Comparison of ENCODE assay signal across 18 cellular contexts in the genomic region with DNA sequence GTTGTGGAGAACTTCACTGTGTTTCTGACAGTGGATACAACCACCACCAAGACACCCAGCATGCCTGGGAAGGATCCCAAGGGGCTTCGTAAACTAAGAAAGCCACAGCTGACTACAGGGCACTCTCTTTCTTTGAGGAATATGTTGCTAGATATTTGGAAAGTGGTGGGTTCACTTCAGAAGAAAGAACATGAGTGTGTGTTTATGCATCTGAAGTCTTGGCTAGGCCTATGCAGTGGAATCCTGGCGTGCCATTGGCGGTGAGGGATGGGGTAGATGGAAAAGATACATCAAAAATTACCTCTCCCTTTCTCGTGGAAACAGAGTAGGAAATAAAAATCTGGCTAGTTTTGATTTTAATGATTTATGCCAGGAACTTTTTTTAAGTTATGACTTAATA.
A peak's percentile ranks its signal among the peaks of the same experiment; 100 is the strongest.
DNase-seq lines count a peak whose midpoint lies in the region; ATAC-seq and TF ChIP-seq lines count a peak whose summit lies in the region.
"Had no signal": no experiment of that assay in that cellular context is flagged by ENCODE, and none has a peak within 500 bp of the region (broad histone marks: within the 10 kb centered on the region; RNA-seq: fewer than 3 reads in every experiment).

No MANE protein-coding gene starts in this region.

- peaks cover 8% of the 10 kb centered on the region for H3K27me3 Mint-ChIP-seq in activated T-helper 1 cell treated with anti-CD3 and anti-CD28 coated beads, Interleukin-12 subunit alpha, Interleukin-12 subunit beta, Interleukin-2, Interleukin-4 antibody, amounts not matched to agents 30 ng/mL and 10 ng/mL and 1 ng/mL, durations not matched to agents 14 hours and 24 hours and 36 hours (ENCODE audit: insufficient read depth)

- H3K36me3 ChIP-seq in right atrium auricular region (no peaks in the 10 kb centered on the region), skeletal muscle tissue (ENCODE audit: control insufficient read depth in 3 of 3, insufficient read depth in 3 of 3, low read length in 3 of 3) (no peaks in the 10 kb centered on the region)
- H3K36me3 ChIP-seq: tibial nerve had no signal

- H3K4me3 ChIP-seq in AG10803 (ENCODE audit: low read length) (peak overlapping the region; percentile 64), right atrium auricular region (peak overlapping the region; percentile 22 to 50), skeletal muscle tissue (ENCODE audit: low read length in 3 of 3) (peak overlapping the region; percentile 42 to 72 (median 51))

- no peak overlapping the region for H3K4me3 Mint-ChIP-seq in activated T-helper 1 cell treated with anti-CD3 and anti-CD28 coated beads, Interleukin-12 subunit alpha, Interleukin-12 subunit beta, Interleukin-2, Interleukin-4 antibody, amounts not matched to agents 30 ng/mL and 10 ng/mL and 1 ng/mL, durations not matched to agents 14 hours and 24 hours and 36 hours
- H3K4me3 Mint-ChIP-seq: activated T-helper 17 cell treated with anti-CD3 and anti-CD28 coated beads, Interleukin-2, amount 50 U/mL, for 72 hours; effector memory CD8-positive, alpha-beta T cell had no signal

- no peaks in the 10 kb centered on the region for H3K9me3 Mint-ChIP-seq in activated T-helper 1 cell treated with anti-CD3 and anti-CD28 coated beads, Interleukin-12 subunit alpha, Interleukin-12 subunit beta, Interleukin-2, Interleukin-4 antibody, amounts not matched to agents 30 ng/mL and 10 ng/mL and 1 ng/mL, durations not matched to agents 14 hours and 24 hours and 36 hours
- H3K9me3 Mint-ChIP-seq: activated T-helper 17 cell treated with anti-CD3 and anti-CD28 coated beads, Interleukin-2, amount 50 U/mL, for 72 hours; effector memory CD8-positive, alpha-beta T cell had no signal

- H3K27ac ChIP-seq in right atrium auricular region (peak overlapping the region; percentile 75 to 82), skeletal muscle tissue (ENCODE audit: low read depth, low read length) (no peak overlapping the region)

- H3K4me1 ChIP-seq in right atrium auricular region (peaks cover 0 to 61% of the 10 kb centered on the region in 2 donors), skeletal muscle tissue (ENCODE audit: control insufficient read depth in 3 of 3, insufficient read depth in 3 of 3, low read length in 3 of 3) (peaks cover 13 to 22% (median 18%) of the 10 kb centered on the region in 3 donors)

- H3K4me1 Mint-ChIP-seq in activated T-helper 1 cell treated with anti-CD3 and anti-CD28 coated beads, Interleukin-12 subunit alpha, Interleukin-12 subunit beta, Interleukin-2, Interleukin-4 antibody, amounts not matched to agents 30 ng/mL and 10 ng/mL and 1 ng/mL, durations not matched to agents 14 hours and 24 hours and 36 hours (ENCODE audit: low read depth), result no peaks in the 10 kb centered on the region
- H3K4me1 Mint-ChIP-seq: activated T-helper 17 cell treated with anti-CD3 and anti-CD28 coated beads, Interleukin-2, amount 50 U/mL, for 72 hours had no signal

- H3K27ac Mint-ChIP-seq in activated T-helper 1 cell treated with anti-CD3 and anti-CD28 coated beads, Interleukin-12 subunit alpha, Interleukin-12 subunit beta, Interleukin-2, Interleukin-4 antibody, amounts not matched to agents 30 ng/mL and 10 ng/mL and 1 ng/mL, durations not matched to agents 14 hours and 24 hours and 36 hours, result no peak overlapping the region
- H3K27ac Mint-ChIP-seq: activated T-helper 17 cell treated with anti-CD3 and anti-CD28 coated beads, Interleukin-2, amount 50 U/mL, for 72 hours; effector memory CD8-positive, alpha-beta T cell had no signal

- peak overlapping the region in 1 of 3 donors; percentile 34 for H3K9ac ChIP-seq in skeletal muscle tissue (ENCODE audit: low read depth in 1 of 3, low read length in 3 of 3)

- H3K36me3 Mint-ChIP-seq in activated T-helper 1 cell treated with anti-CD3 and anti-CD28 coated beads, Interleukin-12 subunit alpha, Interleukin-12 subunit beta, Interleukin-2, Interleukin-4 antibody, amounts not matched to agents 30 ng/mL and 10 ng/mL and 1 ng/mL, durations not matched to agents 14 hours and 24 hours and 36 hours (ENCODE audit: low read depth), result no peaks in the 10 kb centered on the region

- H3K27me3 ChIP-seq in right atrium auricular region (no peaks in the 10 kb centered on the region), skeletal muscle tissue (ENCODE audit: control insufficient read depth in 3 of 3, insufficient read depth in 3 of 3, low read length in 3 of 3) (no peaks in the 10 kb centered on the region)
- H3K27me3 ChIP-seq: tibial nerve had no signal

- ATAC-seq in HG02610 (IDR thresholded peaks at IDR 0.05; ENCODE audit: unreplicated experiment) (no peak), GM21717 (IDR thresholded peaks at IDR 0.05; ENCODE audit: unreplicated experiment) (no peak)
- ATAC-seq: activated T-helper 17 cell treated with anti-CD3 and anti-CD28 coated beads, Interleukin-2, amount 50 U/mL, for 72 hours; effector memory CD8-positive, alpha-beta T cell had no signal

- no peak for TF ChIP-seq CTCF in AG10803 (conservative IDR thresholded peaks at IDR 0.05; ENCODE audit: low read length)
- no peak for TF ChIP-seq CTCF in right atrium auricular region (IDR thresholded peaks at IDR 0.05)

- intact Hi-C loops in activated T-helper 1 cell treated with anti-CD3 and anti-CD28 coated beads, Interleukin-12 subunit alpha, Interleukin-12 subunit beta, Interleukin-2, Interleukin-4 antibody, amounts not matched to agents 30 ng/mL and 10 ng/mL and 1 ng/mL, durations not matched to agents 14 hours and 24 hours and 36 hours (cut with micrococcal nuclease), result no loop called here

- DNase-seq in AG10803 (ENCODE audit: low read depth) (peak; percentile 27), dermis blood vessel endothelial cell (peak; percentile 42), right atrium auricular region (ENCODE audit: low spot score) (no peak), ecto neural progenitor cell (ENCODE audit: low spot score) (no peak)
- no peak for DNase-seq in activated T-helper 1 cell treated with anti-CD3 and anti-CD28 coated beads, Interleukin-12 subunit alpha, Interleukin-12 subunit beta, Interleukin-2, Interleukin-4 antibody, amounts not matched to agents 30 ng/mL and 10 ng/mL and 1 ng/mL, durations not matched to agents 14 hours and 24 hours and 36 hours (ENCODE audit: low spot score)
- DNase-seq: activated CD4-positive, alpha-beta T cell treated with anti-CD3 and anti-CD28 coated beads, Interleukin-2, amount 50 U/mL, for 4 hours; anterior cingulate cortex; Calu3; effector memory CD8-positive, alpha-beta T cell; GF-D8; glutamatergic neuron; NCI-H1694; NCI-H510A treated with DMSO at 0.1 percent for 48 hours had no signal

- no peaks in the 10 kb centered on the region for H3K9me3 ChIP-seq in right atrium auricular region
- no peaks in the 10 kb centered on the region for H3K9me3 ChIP-seq in skeletal muscle tissue (ENCODE audit: control insufficient read depth in 3 of 3, low read length in 3 of 3)
- H3K9me3 ChIP-seq: tibial nerve had no signal

Comparison
In these comparisons a context has a peak if more than half of its experiments do, and no peak if none do; other contexts are left out.
1. DNase-seq: peak in AG10803 (single experiment) and dermis blood vessel endothelial cell (single experiment); none in right atrium auricular region (single experiment), activated T-helper 1 cell treated with anti-CD3 and anti-CD28 coated beads, Interleukin-12 subunit alpha, Interleukin-12 subunit beta, Interleukin-2, Interleukin-4 antibody, amounts not matched to agents 30 ng/mL and 10 ng/mL and 1 ng/mL, durations not matched to agents 14 hours and 24 hours and 36 hours (single experiment) and ecto neural progenitor cell (single experiment).
2. Peak in every context shown above with its lines, with median percentiles within 50 percentile points of each other: H3K4me3 ChIP-seq.